14 cellular contexts compared by ENCODE assay signal in the genomic region with DNA sequence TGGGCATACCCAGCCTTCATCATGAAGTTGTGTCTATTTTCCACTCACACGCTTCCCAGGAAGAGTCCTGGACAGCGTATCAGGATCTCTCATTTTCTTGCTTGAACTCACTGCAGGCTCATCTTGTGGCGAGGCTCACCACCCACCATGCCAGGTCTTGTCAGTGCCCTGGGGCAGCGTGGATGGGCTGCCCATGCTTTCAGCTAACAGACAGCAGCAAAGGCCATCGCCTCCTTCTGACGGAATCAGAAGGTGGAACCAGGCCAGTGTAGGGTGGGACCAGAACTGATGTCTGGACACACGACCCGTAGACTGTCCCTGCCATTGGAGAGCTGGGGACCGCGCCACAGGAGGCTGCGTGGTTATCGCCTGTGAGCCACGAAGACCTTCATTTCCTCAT.
DNase-seq lines count a peak whose midpoint lies in the region; ATAC-seq, FAIRE-seq and TF ChIP-seq lines count a peak whose summit lies in the region.
"Had no signal": no experiment of that assay in that cellular context is flagged by ENCODE, and none has a peak within 500 bp of the region (broad histone marks: within the 10 kb centered on the region; RNA-seq: fewer than 3 reads in every experiment).

No MANE protein-coding gene starts in this region.

- H3K36me3 ChIP-seq in IMR-90 (ENCODE audit: control insufficient read depth, insufficient read depth, low read length) (no peaks in the 10 kb centered on the region), H1 (ENCODE audit: control insufficient read depth in 2 of 4, insufficient read depth in 4 of 4, low read length in 3 of 4) (no peaks in the 10 kb centered on the region), spleen (no peaks in the 10 kb centered on the region), SJCRH30 (no peaks in the 10 kb centered on the region)

- H3K27me3 ChIP-seq in IMR-90 (ENCODE audit: control insufficient read depth, insufficient read depth, low read length) (no peaks in the 10 kb centered on the region), H1 (replicated peaks in 1 of 4; ENCODE audit: control insufficient read depth in 3 of 4, extremely low read depth in 1 of 4, insufficient read depth in 3 of 4, low read length in 3 of 4) (no peaks in the 10 kb centered on the region), foreskin keratinocyte (no peaks in the 10 kb centered on the region), spleen (replicated peaks in 1 of 7) (peaks cover 0 to 5% (median 0%) of the 10 kb centered on the region in 7 donors), SJCRH30 (no peaks in the 10 kb centered on the region)

- H3K4me1 ChIP-seq in IMR-90 (ENCODE audit: control insufficient read depth, insufficient read depth, low read length) (peaks cover 12% of the 10 kb centered on the region), H1 (replicated peaks in 1 of 4; ENCODE audit: control insufficient read depth in 3 of 4, insufficient read depth in 4 of 4, low read length in 3 of 4) (peaks cover 0 to 3% (median 1%) of the 10 kb centered on the region in 4 experiments; a peak in 2 of 7 replicates), foreskin keratinocyte (peaks cover 5% of the 10 kb centered on the region), spleen (no peaks in the 10 kb centered on the region), SJCRH30 (peaks cover 12% of the 10 kb centered on the region)

- TF ChIP-seq CTCF in IMR-90 (conservative IDR thresholded peaks at IDR 0.05; ENCODE audit: low read depth, low read length) (no peak), H1 (IDR thresholded peaks at IDR 0.05; ENCODE audit: control extremely low read depth in 1 of 3, insufficient read depth in 1 of 3, low read depth in 1 of 3, low read length in 3 of 3) (no peak), foreskin keratinocyte (conservative IDR thresholded peaks at IDR 0.05) (no peak), spleen (IDR thresholded peaks at IDR 0.05 in 8 of 11, conservative IDR thresholded peaks at IDR 0.05 in 3 of 11) (no peak)

- no peaks in the 10 kb centered on the region for H3K79me2 ChIP-seq in H1 (ENCODE audit: control insufficient read depth in 1 of 2, insufficient read depth in 2 of 2, low read length in 2 of 2)

- H2AK5ac ChIP-seq in IMR-90 (ENCODE audit: low read depth, low read length) (peak overlapping the region; percentile 94), H1 (ENCODE audit: low read depth, low read length) (0 out of 2 replicates have a peak overlapping the region, but pooled peaks have one; percentile 17)

- H4K20me1 ChIP-seq in IMR-90 (ENCODE audit: insufficient read depth, low read length) (no peaks in the 10 kb centered on the region), H1 (replicated peaks in 1 of 2; ENCODE audit: control insufficient read depth in 1 of 2, insufficient read depth in 2 of 2, low read length in 2 of 2) (no peaks in the 10 kb centered on the region)

- TF ChIP-seq POLR2A in IMR-90 (IDR thresholded peaks at IDR 0.05; ENCODE audit: low read depth, low read length) (no peak), H1 (IDR thresholded peaks at IDR 0.05; ENCODE audit: control extremely low read depth in 1 of 2, low read depth in 2 of 2, low read length in 2 of 2) (no peak), spleen (IDR thresholded peaks at IDR 0.05) (no peak)

- H3K9me3 ChIP-seq in IMR-90 (ENCODE audit: control insufficient read depth, insufficient read depth, low read length): no peaks in the 10 kb centered on the region
- H3K9me3 ChIP-seq in H1 (ENCODE audit: insufficient read depth in 2 of 2, low read depth in 1 of 2, low read length in 1 of 2): no peaks in the 10 kb centered on the region
- no peaks in the 10 kb centered on the region for H3K9me3 ChIP-seq in spleen
- no peaks in the 10 kb centered on the region for H3K9me3 ChIP-seq in SJCRH30 (replicated peaks)

- no peak overlapping the region for H4K5ac ChIP-seq in IMR-90 (ENCODE audit: low read depth, low read length)
- no peak overlapping the region for H4K5ac ChIP-seq in H1 (ENCODE audit: insufficient read length, low read depth, low read length)

- H2BK12ac ChIP-seq in H1 (ENCODE audit: low read depth, low read length): peak overlapping the region; percentile 62; the same call in 1 of the 2 replicates

- H2BK20ac ChIP-seq in IMR-90 (ENCODE audit: low read depth, low read length): no peak overlapping the region
- H2BK20ac ChIP-seq in H1 (ENCODE audit: low read length): 0 out of 2 replicates have a peak overlapping the region, but pooled peaks have one; percentile 75

- no TSS peak for BruUV-seq in IMR-90 (replicated peaks; lab: Mats Ljungman, UMichigan)

- POLR2A ChIA-PET in IMR-90 (lab: Charles Lee; ENCODE audit: unreplicated experiment): no interaction called here
- POLR2A ChIA-PET in H1 (lab: Charles Lee; ENCODE audit: partially characterized antibody): interaction anchor here (1.3 kb wide), 1 partner anchor 9 kb away, joined by 3 read pairs; no protein-coding TSS in a partner anchor

- H3K23me2 ChIP-seq in H1 (ENCODE audit: low read depth, low read length): no peaks in the 10 kb centered on the region

- no peak overlapping the region for H4K8ac ChIP-seq in IMR-90 (ENCODE audit: low read depth in 2 of 2, low read length in 2 of 2)
- H4K8ac ChIP-seq in H1 (ENCODE audit: extremely low read depth, insufficient read depth, low read length): no peak overlapping the region

- peaks cover 14% of the 10 kb centered on the region for H3K27me3 Mint-ChIP-seq in activated T-helper 17 cell treated with anti-CD3 and anti-CD28 coated beads, Interleukin-2, amount 50 U/mL, for 72 hours

- H3K4ac ChIP-seq in IMR-90 (ENCODE audit: low read depth, low read length) (peak overlapping the region; percentile 56), H1 (replicated peaks; ENCODE audit: insufficient read length, low read depth, low read length) (no peak overlapping the region)

- peak overlapping the region; percentile 52 for H2AK9ac ChIP-seq in IMR-90 (replicated peaks; ENCODE audit: low read depth, low read length, poor library complexity)

- H2BK120ac ChIP-seq in IMR-90 (ENCODE audit: low read depth, low read length): 0 out of 2 replicates have a peak overlapping the region, but pooled peaks have one; percentile 48
- H2BK120ac ChIP-seq in H1 (replicated peaks; ENCODE audit: low read depth, low read length): no peak overlapping the region

- H2BK15ac ChIP-seq in IMR-90 (ENCODE audit: low read depth, low read length) (no peak overlapping the region), H1 (ENCODE audit: low read length) (peak overlapping the region; percentile 19; the same call in 1 of the 2 replicates)

- no peak for TF ChIP-seq EP300 in H1 (IDR thresholded peaks at IDR 0.05; ENCODE audit: borderline replicate concordance in 1 of 2, low read depth in 2 of 2, low read length in 2 of 2)

- TF ChIP-seq RAD21 in IMR-90 (IDR thresholded peaks at IDR 0.05; ENCODE audit: low read length) (no peak), H1 (IDR thresholded peaks at IDR 0.05 in 1 of 2, conservative IDR thresholded peaks at IDR 0.05 in 1 of 2; ENCODE audit: low read depth in 2 of 2, low read length in 2 of 2) (no peak)

- ATAC-seq in IMR-90 (ENCODE audit: low read depth) (no peak), foreskin keratinocyte (peak; percentile 26), GM21390 (IDR thresholded peaks at IDR 0.05; ENCODE audit: unreplicated experiment) (no peak)
- ATAC-seq in activated T-helper 17 cell treated with anti-CD3 and anti-CD28 coated beads, Interleukin-2, amount 50 U/mL, for 72 hours (replicated peaks): no peak
- ATAC-seq: HCT116 had no signal

- no peak for FAIRE-seq in H1 (lab: Jason Lieb, UNC)
- FAIRE-seq: A204.1 had no signal

- H3K9ac ChIP-seq in IMR-90 (ENCODE audit: low read depth, low read length): no peak overlapping the region
- no peak overlapping the region for H3K9ac ChIP-seq in H1 (replicated peaks in 1 of 4; ENCODE audit: extremely low read depth in 1 of 4, low read depth in 3 of 4, low read length in 3 of 4)

- H3K9me1 ChIP-seq in IMR-90 (ENCODE audit: insufficient read depth, low read length): peaks cover 18% of the 10 kb centered on the region

- intact Hi-C loops in IMR-90 (cut with micrococcal nuclease): no loop called here
- intact Hi-C loops in spleen (cut with DNase I; ENCODE audit: low total_unique reads): no loop called here

- dilution Hi-C loops in IMR-90 (cut with HindIII; ENCODE audit: low sequenced_read_pairs, unreplicated experiment): no loop called here

- H3K4me2 ChIP-seq in IMR-90 (ENCODE audit: low read depth, low read length) (no peak overlapping the region), H1 (ENCODE audit: insufficient read depth in 1 of 2, low read depth in 2 of 2, low read length in 2 of 2) (no peak overlapping the region)

- H3K14ac ChIP-seq in IMR-90 (replicated peaks; ENCODE audit: low read depth, low read length) (no peak overlapping the region; the same call in 1 of the 2 replicates), H1 (ENCODE audit: insufficient read length) (no peak overlapping the region)

- DNase-seq in IMR-90: no peak
- DNase-seq in H1 (ENCODE audit: low read depth in 1 of 2, low spot score in 2 of 2): no peak
- peak in 1 of 2 donors; percentile 50 for DNase-seq in foreskin keratinocyte
- DNase-seq in spleen: peak; percentile 52
- DNase-seq in SJCRH30: no peak
- DNase-seq: C1 segment of cervical spinal cord; Calu3; CD4-positive, alpha-beta T cell; DMS 273 treated with DMSO at 0.1 percent for 48 hours had no signal

- in situ Hi-C loops in IMR-90 (cut with MboI; ENCODE audit: low sequenced_read_pairs): no loop called here

- no peak overlapping the region for H3K27ac Mint-ChIP-seq in activated T-helper 17 cell treated with anti-CD3 and anti-CD28 coated beads, Interleukin-2, amount 50 U/mL, for 72 hours
- H3K27ac Mint-ChIP-seq: B cell; CD4-positive, alpha-beta T cell had no signal

- H3K4me3 ChIP-seq in IMR-90 (ENCODE audit: insufficient read depth, low read depth, low read length): no peak overlapping the region
- H3K4me3 ChIP-seq in H1 (ENCODE audit: extremely low read depth in 1 of 4, insufficient read depth in 2 of 4, low read depth in 3 of 4, low read length in 4 of 4): no peak overlapping the region
- no peak overlapping the region for H3K4me3 ChIP-seq in spleen
- no peak overlapping the region for H3K4me3 ChIP-seq in SJCRH30

- H3K18ac ChIP-seq in IMR-90 (ENCODE audit: low read depth, low read length): no peak overlapping the region
- no peak overlapping the region for H3K18ac ChIP-seq in H1 (ENCODE audit: extremely low read depth, low read length)

- no peaks in the 10 kb centered on the region for H3K9me3 Mint-ChIP-seq in activated T-helper 17 cell treated with anti-CD3 and anti-CD28 coated beads, Interleukin-2, amount 50 U/mL, for 72 hours
- H3K9me3 Mint-ChIP-seq: CD4-positive, alpha-beta T cell had no signal

- H3K4me3 Mint-ChIP-seq in activated T-helper 17 cell treated with anti-CD3 and anti-CD28 coated beads, Interleukin-2, amount 50 U/mL, for 72 hours: no peak overlapping the region
- H3K4me3 Mint-ChIP-seq: B cell; CD4-positive, alpha-beta T cell had no signal

- H2BK5ac ChIP-seq in IMR-90 (ENCODE audit: low read depth, low read length, poor library complexity, severe bottlenecking) (no peak overlapping the region), H1 (ENCODE audit: low read depth, low read length) (peak overlapping the region; percentile 71; the same call in 1 of the 2 replicates)

- H2AFZ ChIP-seq in IMR-90 (replicated peaks; ENCODE audit: low read length, poor library complexity): peak overlapping the region; percentile 58
- H2AFZ ChIP-seq in H1 (ENCODE audit: low read length): no peak overlapping the region

- H3K4me1 Mint-ChIP-seq in activated T-helper 17 cell treated with anti-CD3 and anti-CD28 coated beads, Interleukin-2, amount 50 U/mL, for 72 hours: no peaks in the 10 kb centered on the region
- H3K4me1 Mint-ChIP-seq: B cell had no signal

- no peak overlapping the region for H3K56ac ChIP-seq in IMR-90 (ENCODE audit: extremely low read depth, insufficient read depth, low read length)
- no peak overlapping the region for H3K56ac ChIP-seq in H1 (replicated peaks; ENCODE audit: insufficient read length, low read depth, low read length)

- H3K36me3 Mint-ChIP-seq in activated T-helper 17 cell treated with anti-CD3 and anti-CD28 coated beads, Interleukin-2, amount 50 U/mL, for 72 hours (ENCODE audit: low read depth): no peaks in the 10 kb centered on the region

- H3K23ac ChIP-seq in IMR-90 (ENCODE audit: low read depth, low read length) (no peak overlapping the region), H1 (ENCODE audit: insufficient read length) (no peak overlapping the region)

- no peaks in the 10 kb centered on the region; a peak in 1 of 4 replicates for H3K79me1 ChIP-seq in IMR-90 (ENCODE audit: low read depth in 1 of 2, low read length in 2 of 2)
- no peaks in the 10 kb centered on the region for H3K79me1 ChIP-seq in H1 (ENCODE audit: low read depth, low read length)

- H4K91ac ChIP-seq in IMR-90 (ENCODE audit: insufficient read depth, low read depth, low read length): peak overlapping the region; percentile 47; the same call in 1 of the 2 replicates
- H4K91ac ChIP-seq in H1 (replicated peaks; ENCODE audit: insufficient read length, low read length): peak overlapping the region; percentile 45

- H3K27ac ChIP-seq in IMR-90 (ENCODE audit: insufficient read depth, low read length) (no peak overlapping the region), H1 (ENCODE audit: low read depth, low read length) (no peak overlapping the region), foreskin keratinocyte (no peak overlapping the region), spleen (no peak overlapping the region), SJCRH30 (no peak overlapping the region)

- CTCF ChIA-PET in IMR-90 (lab: Yijun Ruan, JAX): no interaction called here
- CTCF ChIA-PET in H1 (lab: Charles Lee; ENCODE audit: partially characterized antibody): interaction anchor here (1.0 to 3.8 kb wide), 3 partner anchors 12 to 87 kb away, joined by 3 to 24 read pairs (median 4); no protein-coding TSS in a partner anchor

- WGBS in IMR-90 (ENCODE audit: extremely low coverage in 2 of 2, insufficient read length in 1 of 2), 2 experiments: no CpG with 5 or more reads among the region's 13 CpGs
- WGBS in H1 (ENCODE audit: extremely low coverage in 1 of 2, insufficient coverage in 1 of 2, insufficient read length in 1 of 2, insufficient replicate concordance in 2 of 2, low coverage in 1 of 2, low lambda C conversion rate in 2 of 2, missing lambda C conversion rate in 1 of 2), 2 experiments: 91% methylated on average over 13 of the region's 13 CpGs; no CpG with 5 or more reads in 1 of the 2 experiments
- 66 to 90% (median 84%) methylated on average over 9 to 13 of the region's 13 CpGs for WGBS in spleen, 5 donors
